Comparison of ENCODE assay signal across 9 cellular contexts in genomic region chr6:68635706-68636513, GRCh38. TPM values are rescaled to one million over a fixed set of nuclear protein-coding genes. Genes with fewer than 3 reads are reported as not detected.
DNase-seq lines count a peak whose midpoint lies in the region; ATAC-seq and TF ChIP-seq lines count a peak whose summit lies in the region.
"Had no signal": no experiment of that assay in that cellular context is flagged by ENCODE, and none has a peak within 500 bp of the region (broad histone marks: within the 10 kb centered on the region; RNA-seq: fewer than 3 reads in every experiment).

No MANE protein-coding gene starts in this region.

- TF ChIP-seq CTCF in choroid plexus epithelial cell (conservative IDR thresholded peaks at IDR 0.05; ENCODE audit: low read depth, low read length) (no peak), upper lobe of left lung (IDR thresholded peaks at IDR 0.05) (no peak), OCI-LY7 (conservative IDR thresholded peaks at IDR 0.05; ENCODE audit: low read length) (no peak)

- H3K9me2 ChIP-seq in OCI-LY7 (ENCODE audit: insufficient read depth, low read length), result no peaks in the 10 kb centered on the region

- H3K4me1 ChIP-seq in upper lobe of left lung, result peaks cover 6 to 20% (median 9%) of the 10 kb centered on the region in 4 donors
- no peaks in the 10 kb centered on the region for H3K4me1 ChIP-seq in OCI-LY7 (ENCODE audit: insufficient read depth, low read length, poor library complexity, severe bottlenecking)

- no peaks in the 10 kb centered on the region for H4K20me1 ChIP-seq in OCI-LY7 (ENCODE audit: insufficient read depth, low read length)

- WGBS in upper lobe of left lung, 2 donors, result 4 to 5% methylated on average over 24 of the region's 24 CpGs

- H3K4me3 ChIP-seq in choroid plexus epithelial cell (ENCODE audit: low read depth, low read length) (peak overlapping the region; percentile 66), upper lobe of left lung (peak overlapping the region; percentile 55 to 77 (median 60)), OCI-LY7 (ENCODE audit: low read depth, low read length, poor library complexity, severe bottlenecking) (no peak overlapping the region)

- no peaks in the 10 kb centered on the region for H3K36me3 Mint-ChIP-seq in memory B cell

- H3K4me3 Mint-ChIP-seq in memory B cell, result peak overlapping the region; percentile 88

- no peak for TF ChIP-seq EP300 in upper lobe of left lung (IDR thresholded peaks at IDR 0.05)

- no peak overlapping the region for H2AFZ ChIP-seq in OCI-LY7 (ENCODE audit: low read length)

- DNase-seq in NCI-H2029 treated with DMSO at 0.1 percent for 48 hours (lab: John Stamatoyannopoulos, UW), result peak; percentile 44
- DNase-seq in NCI-H2029 (lab: John Stamatoyannopoulos, UW), result no peak
- peak; percentile 45 for DNase-seq in NCI-H345 treated with DMSO at 0.1 percent for 48 hours (lab: John Stamatoyannopoulos, UW; ENCODE audit: unreplicated experiment)
- DNase-seq in choroid plexus epithelial cell (ENCODE audit: low read depth), result peak; percentile 36
- no peak for DNase-seq in memory B cell (ENCODE audit: low spot score in 2 of 2)
- no peak for DNase-seq in upper lobe of left lung
- DNase-seq in OCI-LY7 (ENCODE audit: low spot score), result no peak
- DNase-seq: DND-41 had no signal

- H3K27ac ChIP-seq in upper lobe of left lung, result peak overlapping the region; percentile 58 to 72 (median 64)
- H3K27ac ChIP-seq in OCI-LY7 (ENCODE audit: low read depth, low read length, poor library complexity, severe bottlenecking), result no peak overlapping the region

- no peaks in the 10 kb centered on the region for H3K27me3 ChIP-seq in upper lobe of left lung

- CTCF ChIA-PET in OCI-LY7 (lab: Charles Lee; ENCODE audit: unreplicated experiment), result no interaction called here

- no peak for ATAC-seq in memory B cell (ENCODE audit: low read depth)
- peak in 1 of 2 donors; percentile 40 for ATAC-seq in upper lobe of left lung (ENCODE audit: low FRiP score in 2 of 2)
- ATAC-seq in HG03135 (IDR thresholded peaks at IDR 0.05; ENCODE audit: unreplicated experiment), result no peak

- H3K36me3 ChIP-seq in upper lobe of left lung, result no peaks in the 10 kb centered on the region
- no peaks in the 10 kb centered on the region for H3K36me3 ChIP-seq in OCI-LY7 (ENCODE audit: insufficient read depth, low read length)

- H3K9me3 ChIP-seq in upper lobe of left lung, result no peaks in the 10 kb centered on the region
- H3K9me3 ChIP-seq in OCI-LY7 (ENCODE audit: low read length), result no peaks in the 10 kb centered on the region

- no peak overlapping the region for H3K4me2 ChIP-seq in OCI-LY7 (ENCODE audit: low read length)

- no TSS peak for BruUV-seq in OCI-LY7 (replicated peaks; lab: Mats Ljungman, UMichigan)

- peaks cover 18% of the 10 kb centered on the region for H3K27me3 Mint-ChIP-seq in memory B cell

- intact Hi-C loops in OCI-LY7 (cut with micrococcal nuclease; ENCODE audit: unreplicated experiment), result loop anchor here (5.0 kb wide), 2 partner anchors 331 to 1471 kb away; no protein-coding TSS in a partner anchor

- TF ChIP-seq POLR2A in upper lobe of left lung (IDR thresholded peaks at IDR 0.05), result no peak

- POLR2A ChIA-PET in OCI-LY7 (lab: Charles Lee), result no interaction called here

- H3K4me1 Mint-ChIP-seq in memory B cell, result peaks cover 23% of the 10 kb centered on the region

- H3K9me3 Mint-ChIP-seq in memory B cell, result no peaks in the 10 kb centered on the region

- no peak overlapping the region for H3K27ac Mint-ChIP-seq in memory B cell

- no peaks in the 10 kb centered on the region for H3K79me2 ChIP-seq in OCI-LY7 (ENCODE audit: insufficient read depth, low read depth, low read length)

RNA-seq across cellular contexts. Expression of gene ADGRB3, which starts 0.8 kb away (rescaled TPM):
- 1 to 10 TPM; 1.1 to 7.3 (median 3.0) TPM for total RNA-seq in upper lobe of left lung
- not detected in 2 replicates for total RNA-seq in OCI-LY7 (2014; rRNA removed; shearing (Covaris generic))
- not detected in 2 replicates for total RNA-seq in OCI-LY7 (2022)

Comparison
In these comparisons a context has a peak if more than half of its experiments do, and no peak if none do; other contexts are left out.
1. DNase-seq: peak in NCI-H2029 treated with DMSO at 0.1 percent for 48 hours (single experiment), NCI-H345 treated with DMSO at 0.1 percent for 48 hours (single experiment) and choroid plexus epithelial cell (single experiment); none in NCI-H2029 (single experiment), memory B cell (0 of 2), upper lobe of left lung (0 of 2) and OCI-LY7 (single experiment).